19 cellular contexts compared by ENCODE assay signal in the genomic region with DNA sequence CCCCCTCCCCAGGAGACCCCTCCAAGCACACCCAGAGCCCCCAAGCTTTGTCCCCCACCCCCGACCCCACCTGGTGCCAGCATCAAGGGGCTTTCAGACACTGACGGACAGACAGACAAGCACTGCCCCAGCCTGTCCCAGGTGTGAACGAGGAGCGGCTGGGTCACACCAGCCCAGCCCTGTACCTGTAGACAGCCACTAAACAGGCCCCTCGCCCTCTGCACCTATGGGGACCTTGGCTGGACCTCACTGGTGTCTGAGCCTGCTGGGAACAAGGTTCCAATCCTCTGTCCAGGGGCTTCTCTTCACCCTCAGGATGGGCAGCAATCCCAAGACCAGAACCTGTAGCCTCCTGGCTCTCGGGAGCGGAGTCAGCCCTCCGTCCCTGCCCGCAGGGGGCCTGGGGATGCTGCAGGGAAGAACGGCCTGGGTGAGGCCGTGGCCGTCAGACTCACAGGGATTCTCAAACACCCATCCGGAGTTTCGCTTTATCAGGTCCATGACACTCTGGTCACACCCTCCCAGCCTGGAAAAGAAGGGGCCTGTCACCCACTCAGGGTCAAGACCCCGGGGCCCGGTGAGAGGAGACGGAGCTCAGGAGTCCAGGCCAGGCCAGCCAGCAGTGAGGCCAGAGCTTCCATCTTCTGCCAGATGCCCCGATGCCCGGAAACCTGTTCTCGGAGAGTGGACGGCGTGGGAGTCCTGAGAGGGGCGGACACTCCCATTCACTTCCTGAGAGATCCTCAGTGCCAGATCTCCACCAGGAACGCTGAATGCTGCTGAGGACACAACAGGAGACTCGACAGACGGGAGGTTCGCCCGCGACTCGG. TPM values are rescaled to one million over a fixed set of nuclear protein-coding genes. Genes with fewer than 3 reads are reported as not detected.
"Had no signal": no experiment of that assay in that cellular context is flagged by ENCODE, and none has a peak within 500 bp of the region (broad histone marks: within the 10 kb centered on the region; RNA-seq: fewer than 3 reads in every experiment).

No MANE protein-coding gene starts in this region.

- H3K79me2 ChIP-seq: parathyroid adenoma had no signal

- ATAC-seq: activated CD8-positive, alpha-beta T cell treated with anti-CD3 and anti-CD28 coated beads, Interleukin-2, amount 10 ng/mL, durations not matched to agents 7 days and 5 days; activated naive CD4-positive, alpha-beta T cell treated with anti-CD3 and anti-CD28 coated beads, Interleukin-2, amount 50 U/mL, for 72 hours; activated T-cell treated with anti-CD3 and anti-CD28 coated beads, Interleukin-2, amount 50 U/mL, for 72 hours; esophagus mucosa; naive thymus-derived CD4-positive, alpha-beta T cell; T-helper 17 cell had no signal

- H3K36me3 ChIP-seq: neutrophil had no signal

- H3K27ac ChIP-seq: neutrophil, parathyroid adenoma had no signal

- H3K4me1 ChIP-seq: parathyroid adenoma had no signal

- H3K9ac ChIP-seq: parathyroid adenoma had no signal

- H3K4me3 ChIP-seq: lung had no signal

- DNase-seq: activated B cell treated with CpG ODN at 0.5 μM for 24 hours; activated CD4-positive, alpha-beta T cell treated with anti-CD3 and anti-CD28 coated beads for 48 hours; activated CD8-positive, alpha-beta memory T cell treated with anti-CD3 and anti-CD28 coated beads, Interleukin-2, amount 50 U/mL, for 48 hours; activated CD8-positive, alpha-beta T cell treated with anti-CD3 and anti-CD28 coated beads, Interleukin-2, amount 10 ng/mL, durations not matched to agents 7 days and 5 days; activated gamma-delta T cell; activated T-cell treated with anti-CD3 and anti-CD28 coated beads, Interleukin-2, amount 50 U/mL, for 72 hours; caudate nucleus; kidney glomerular epithelial cell; naive thymus-derived CD4-positive, alpha-beta T cell; stimulated activated CD4-positive, alpha-beta T cell treated with anti-CD3 and anti-CD28 coated beads, Interleukin-2, amount 100 ng/mL, for 48 hours; stimulated activated naive CD4-positive, alpha-beta T cell; T-helper 17 cell; trophoblast cell had no signal

- H2AFZ ChIP-seq: parathyroid adenoma had no signal

- H3K9me3 ChIP-seq: neutrophil had no signal

RNA-seq across cellular contexts. Expression of a gene that starts 2.7 kb away (rescaled TPM):
- total RNA-seq: activated B cell treated with CpG ODN at 0.5 μM for 24 hours; activated CD8-positive, alpha-beta T cell treated with anti-CD3 and anti-CD28 coated beads, Interleukin-2, amount 10 ng/mL, durations not matched to agents 7 days and 5 days; activated naive CD4-positive, alpha-beta T cell treated with anti-CD3 and anti-CD28 coated beads, Interleukin-2, amount 50 U/mL, for 72 hours; activated T-cell treated with anti-CD3 and anti-CD28 coated beads, Interleukin-2, amount 50 U/mL, for 72 hours; mononuclear cell; naive thymus-derived CD4-positive, alpha-beta T cell; T-helper 17 cell had no signal
- polyA plus RNA-seq: naive thymus-derived CD4-positive, alpha-beta T cell had no signal

RNA-seq across cellular contexts. Expression of a gene that starts 2.9 kb away (rescaled TPM):
- total RNA-seq: mononuclear cell had no signal

RNA-seq across cellular contexts. Expression of a gene that starts 12.4 kb away (rescaled TPM):
- total RNA-seq: activated CD8-positive, alpha-beta T cell treated with anti-CD3 and anti-CD28 coated beads, Interleukin-2, amount 10 ng/mL, durations not matched to agents 7 days and 5 days; activated naive CD4-positive, alpha-beta T cell treated with anti-CD3 and anti-CD28 coated beads, Interleukin-2, amount 50 U/mL, for 72 hours; activated T-cell treated with anti-CD3 and anti-CD28 coated beads, Interleukin-2, amount 50 U/mL, for 72 hours; esophagus mucosa; mononuclear cell had no signal
- polyA plus RNA-seq: lung; naive thymus-derived CD4-positive, alpha-beta T cell had no signal

RNA-seq across cellular contexts. Expression of a gene that starts 18.7 kb away (rescaled TPM):
- total RNA-seq: activated B cell treated with CpG ODN at 0.5 μM for 24 hours; activated CD8-positive, alpha-beta T cell treated with anti-CD3 and anti-CD28 coated beads, Interleukin-2, amount 10 ng/mL, durations not matched to agents 7 days and 5 days; activated naive CD4-positive, alpha-beta T cell treated with anti-CD3 and anti-CD28 coated beads, Interleukin-2, amount 50 U/mL, for 72 hours; activated T-cell treated with anti-CD3 and anti-CD28 coated beads, Interleukin-2, amount 50 U/mL, for 72 hours; esophagus mucosa; lung; mononuclear cell; naive thymus-derived CD4-positive, alpha-beta T cell; T-helper 17 cell had no signal
- polyA plus RNA-seq: naive thymus-derived CD4-positive, alpha-beta T cell had no signal
